In the genomic region with DNA sequence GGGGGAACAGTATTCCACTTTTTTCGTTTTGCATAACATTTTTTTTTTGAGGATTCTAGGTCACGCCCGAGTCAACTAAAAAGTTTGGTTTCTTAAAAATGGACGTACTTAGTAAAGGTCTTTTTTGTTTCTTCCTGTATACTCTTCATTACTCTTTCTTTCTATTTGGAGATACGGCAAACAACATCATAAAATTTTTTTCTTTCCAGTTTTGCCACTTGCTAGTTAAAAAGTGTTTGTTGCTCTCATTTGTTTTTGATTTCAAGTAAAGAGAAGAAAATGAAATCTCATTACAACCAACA, we compare ENCODE assay signal across 8 cellular contexts. TPM values are rescaled to one million over a fixed set of nuclear protein-coding genes. Genes with fewer than 3 reads are reported as not detected.
A peak's percentile ranks its signal among the peaks of the same experiment; 100 is the strongest.
DNase-seq lines count a peak whose midpoint lies in the region; ATAC-seq and TF ChIP-seq lines count a peak whose summit lies in the region.

No MANE protein-coding gene starts in this region.

- peak overlapping the region; percentile 100 for H3K4me3 Mint-ChIP-seq in T-helper 17 cell

- H3K27ac Mint-ChIP-seq in T-helper 17 cell: peak overlapping the region; percentile 99

- DNase-seq in T-helper 17 cell: no peak
- no peak for DNase-seq in fibroblast of pulmonary artery (ENCODE audit: low read depth)
- no peak for DNase-seq in retinal pigment epithelial cell (ENCODE audit: low read depth)
- no peak for DNase-seq in HPDE6-E6E7 (ENCODE audit: extremely low spot score)

- H3K4me3 ChIP-seq in GM12875 (ENCODE audit: low read depth, low read length): peak overlapping the region; percentile 87
- peak overlapping the region; percentile 96 for H3K4me3 ChIP-seq in fibroblast of pulmonary artery (replicated peaks; ENCODE audit: low read depth, low read length)
- H3K4me3 ChIP-seq in retinal pigment epithelial cell (ENCODE audit: low read length): peak overlapping the region; percentile 89

- peaks cover 29% of the 10 kb centered on the region for H3K4me1 Mint-ChIP-seq in T-helper 17 cell

- no peaks in the 10 kb centered on the region for H3K9me3 ChIP-seq in T-helper 17 cell (ENCODE audit: control insufficient read depth, low read length, poor library complexity, severe bottlenecking)

- ATAC-seq in T-helper 17 cell (no peak), GM19467 (IDR thresholded peaks at IDR 0.05; ENCODE audit: unreplicated experiment) (no peak), HG02973 (IDR thresholded peaks at IDR 0.05; ENCODE audit: unreplicated experiment) (no peak), GM19455 (IDR thresholded peaks at IDR 0.05; ENCODE audit: unreplicated experiment) (no peak)

- TF ChIP-seq CTCF in GM12875 (IDR thresholded peaks at IDR 0.05; ENCODE audit: borderline replicate concordance, insufficient read depth, low read depth, low read length) (no peak), fibroblast of pulmonary artery (IDR thresholded peaks at IDR 0.05; ENCODE audit: low read length, missing control alignments) (no peak), retinal pigment epithelial cell (conservative IDR thresholded peaks at IDR 0.05; ENCODE audit: low read depth, low read length) (no peak)

- H3K27me3 Mint-ChIP-seq in T-helper 17 cell: no peaks in the 10 kb centered on the region

- no peaks in the 10 kb centered on the region for H3K36me3 Mint-ChIP-seq in T-helper 17 cell (ENCODE audit: low read depth)

RNA-seq across cellular contexts. Expression of a gene that starts 0.8 kb away (rescaled TPM):
- 10 to 100 TPM; 42.3 to 42.8 TPM for total RNA-seq in T-helper 17 cell

RNA-seq across cellular contexts. Expression of a gene that starts 1.2 kb away (rescaled TPM):
- 10 to 100 TPM; 24.1 to 26.9 TPM for total RNA-seq in T-helper 17 cell

RNA-seq across cellular contexts. Expression of a gene that starts 23.7 kb away (rescaled TPM):
- total RNA-seq in T-helper 17 cell: 1 to 10 TPM in 1 of 2 donors, under 1 TPM in 1; 0.99 to 1.4 TPM
